ENCODE assay signal across 7 cellular contexts in the genomic region with DNA sequence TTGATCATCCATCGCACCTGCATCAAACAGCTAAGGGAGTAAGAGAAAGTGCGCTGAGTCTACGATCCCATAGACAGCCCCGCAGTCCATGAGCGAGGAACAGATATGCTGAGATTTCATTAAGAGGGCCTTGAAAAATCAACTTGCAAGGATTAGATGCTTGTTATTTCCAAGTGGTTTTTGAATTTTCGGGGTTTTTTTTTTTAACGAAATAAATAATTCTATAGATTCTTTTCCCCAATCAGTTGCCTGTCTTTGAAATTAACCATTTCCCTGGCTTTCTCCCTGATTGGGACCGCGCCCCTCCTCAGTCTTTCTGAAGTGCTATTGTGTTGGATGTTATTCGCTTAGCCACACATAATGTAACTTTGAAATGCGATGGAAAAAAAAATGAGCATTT. TPM values are rescaled to one million over a fixed set of nuclear protein-coding genes. Genes with fewer than 3 reads are reported as not detected.
"Had no signal": no experiment of that assay in that cellular context is flagged by ENCODE, and none has a peak within 500 bp of the region (broad histone marks: within the 10 kb centered on the region; RNA-seq: fewer than 3 reads in every experiment).

No MANE protein-coding gene starts in this region.

- H2AFZ ChIP-seq: GM23248 had no signal

- H3K9me3 ChIP-seq: HAP-1 had no signal

- H3K36me3 ChIP-seq: HAP-1 had no signal

- ATAC-seq: HCT116 had no signal

- H3K27ac ChIP-seq: GM23248 had no signal

- H3K9ac ChIP-seq: GM23248 had no signal

- H3K4me3 ChIP-seq: GM23248, HAP-1 had no signal

- DNase-seq: GM23248, HFFc6, KG1 had no signal

RNA-seq across cellular contexts. Expression of gene GNAS-AS1, which starts 48.6 kb away (rescaled TPM):
- total RNA-seq: HT-29 had no signal
- polyA plus RNA-seq: IgD-negative memory B cell had no signal
